In genomic region chr1:89557443-89557820, GRCh38 we compare ENCODE assay signal across 18 cellular contexts. TPM values are rescaled to one million over a fixed set of nuclear protein-coding genes. Genes with fewer than 3 reads are reported as not detected.
DNase-seq lines count a peak whose midpoint lies in the region; ATAC-seq and TF ChIP-seq lines count a peak whose summit lies in the region.
"Had no signal": no experiment of that assay in that cellular context is flagged by ENCODE, and none has a peak within 500 bp of the region (broad histone marks: within the 10 kb centered on the region; RNA-seq: fewer than 3 reads in every experiment).

No MANE protein-coding gene starts in this region.

- H3K27ac Mint-ChIP-seq in activated CD4-positive, alpha-beta memory T cell treated with anti-CD3 and anti-CD28 coated beads for 36 hours, result peak overlapping the region; percentile 34
- H3K27ac Mint-ChIP-seq in activated CD4-positive, alpha-beta memory T cell treated with anti-CD3 and anti-CD28 coated beads, Interleukin-2, amount 10 ng/mL, durations not matched to agents 7 days and 5 days, result no peak overlapping the region

- H3K9me1 ChIP-seq in IMR-90 (ENCODE audit: insufficient read depth, low read length), result no peaks in the 10 kb centered on the region

- ATAC-seq in IMR-90 (ENCODE audit: low read depth), result no peak
- ATAC-seq: A549, GM12878, K562 had no signal

- CTCF ChIA-PET in activated CD4-positive, alpha-beta memory T cell treated with anti-CD3 and anti-CD28 coated beads for 36 hours (lab: Charles Lee), result no interaction called here
- CTCF ChIA-PET in activated CD4-positive, alpha-beta memory T cell treated with anti-CD3 and anti-CD28 coated beads, Interleukin-2, amount 10 ng/mL, durations not matched to agents 7 days and 5 days (lab: Charles Lee), result interaction anchor here (0.7 kb wide), 1 partner anchor 43 kb away, joined by 3 read pairs; no protein-coding TSS in a partner anchor
- CTCF ChIA-PET in IMR-90 (lab: Yijun Ruan, JAX), result no interaction called here

- H3K4me1 ChIP-seq in IMR-90 (ENCODE audit: control insufficient read depth, insufficient read depth, low read length) (no peaks in the 10 kb centered on the region), tibial nerve (peaks cover 0 to 66% (median 33%) of the 10 kb centered on the region in 4 donors), osteoblast (ENCODE audit: insufficient read depth, low read length) (peaks cover 2% of the 10 kb centered on the region)

- no peak for DNase-seq in activated CD4-positive, alpha-beta memory T cell treated with anti-CD3 and anti-CD28 coated beads for 36 hours
- no peak for DNase-seq in activated CD4-positive, alpha-beta memory T cell treated with anti-CD3 and anti-CD28 coated beads, Interleukin-2, amount 10 ng/mL, durations not matched to agents 7 days and 5 days
- no peak for DNase-seq in IMR-90
- DNase-seq in dorsolateral prefrontal cortex, result peak in 6 of 10 donors; percentile 33 to 61 (median 47)
- no peak for DNase-seq in tibial nerve (ENCODE audit: low spot score in 2 of 2)
- DNase-seq in NCI-H446 treated with DMSO at 0.1 percent for 48 hours (lab: John Stamatoyannopoulos, UW), result no peak
- no peak for DNase-seq in osteoblast (ENCODE audit: insufficient read length, low spot score, missing footprints)
- DNase-seq: C1 segment of cervical spinal cord, DND-41, NCI-H1417, NCI-H187 treated with DMSO at 0.1 percent for 48 hours, NCI-H2171, NCI-H446, NCI-H748 treated with DMSO at 0.1 percent for 48 hours had no signal

- intact Hi-C loops in activated CD4-positive, alpha-beta memory T cell treated with anti-CD3 and anti-CD28 coated beads for 36 hours (cut with micrococcal nuclease), result no loop called here
- intact Hi-C loops in IMR-90 (cut with micrococcal nuclease) (no loop called here), dorsolateral prefrontal cortex (cut with DNase I) (no loop called here)

- no peak overlapping the region for H4K8ac ChIP-seq in IMR-90 (ENCODE audit: low read depth in 2 of 2, low read length in 2 of 2)

- no peak for TF ChIP-seq RAD21 in IMR-90 (IDR thresholded peaks at IDR 0.05; ENCODE audit: low read length)

- no peak overlapping the region for H2BK120ac ChIP-seq in IMR-90 (ENCODE audit: low read depth, low read length)

- no peak overlapping the region for H3K4me3 Mint-ChIP-seq in activated CD4-positive, alpha-beta memory T cell treated with anti-CD3 and anti-CD28 coated beads for 36 hours
- no peak overlapping the region for H3K4me3 Mint-ChIP-seq in activated CD4-positive, alpha-beta memory T cell treated with anti-CD3 and anti-CD28 coated beads, Interleukin-2, amount 10 ng/mL, durations not matched to agents 7 days and 5 days

- H2AK9ac ChIP-seq in IMR-90 (replicated peaks; ENCODE audit: low read depth, low read length, poor library complexity), result peak overlapping the region; percentile 33

- H3K4ac ChIP-seq in IMR-90 (ENCODE audit: low read depth, low read length), result no peak overlapping the region

- no peak for TF ChIP-seq POLR2A in IMR-90 (IDR thresholded peaks at IDR 0.05; ENCODE audit: low read depth, low read length)
- no peak for TF ChIP-seq POLR2A in tibial nerve (IDR thresholded peaks at IDR 0.05)

- no peaks in the 10 kb centered on the region for H3K27me3 ChIP-seq in IMR-90 (ENCODE audit: control insufficient read depth, insufficient read depth, low read length)
- H3K27me3 ChIP-seq in dorsolateral prefrontal cortex, result no peaks in the 10 kb centered on the region
- no peaks in the 10 kb centered on the region for H3K27me3 ChIP-seq in tibial nerve
- no peaks in the 10 kb centered on the region for H3K27me3 ChIP-seq in osteoblast (ENCODE audit: insufficient read depth, low read length)

- H4K5ac ChIP-seq in IMR-90 (ENCODE audit: low read depth, low read length), result no peak overlapping the region

- H3K79me1 ChIP-seq in IMR-90 (ENCODE audit: low read depth in 1 of 2, low read length in 2 of 2), result no peaks in the 10 kb centered on the region

- no peak overlapping the region for H3K23ac ChIP-seq in IMR-90 (ENCODE audit: low read depth, low read length)

- TF ChIP-seq EP300 in tibial nerve (IDR thresholded peaks at IDR 0.05), result no peak

- TF ChIP-seq CTCF in IMR-90 (conservative IDR thresholded peaks at IDR 0.05; ENCODE audit: low read depth, low read length), result no peak
- no peak for TF ChIP-seq CTCF in dorsolateral prefrontal cortex (IDR thresholded peaks at IDR 0.05 in 54 of 56, conservative IDR thresholded peaks at IDR 0.05 in 2 of 56; ENCODE audit: low read depth in 1 of 56, partially characterized antibody in 56 of 56)
- no peak for TF ChIP-seq CTCF in tibial nerve (IDR thresholded peaks at IDR 0.05)
- TF ChIP-seq CTCF in osteoblast (IDR thresholded peaks at IDR 0.05; ENCODE audit: extremely low read depth, low read depth, low read length), result no peak

- no peaks in the 10 kb centered on the region for H3K79me2 ChIP-seq in osteoblast (ENCODE audit: insufficient read depth, low read length)

- no peak overlapping the region for H3K14ac ChIP-seq in IMR-90 (replicated peaks; ENCODE audit: low read depth, low read length)

- no peak overlapping the region for H3K18ac ChIP-seq in IMR-90 (ENCODE audit: low read depth, low read length)

- H3K36me3 Mint-ChIP-seq in activated CD4-positive, alpha-beta memory T cell treated with anti-CD3 and anti-CD28 coated beads for 36 hours, result peaks cover 68% of the 10 kb centered on the region
- H3K36me3 Mint-ChIP-seq in activated CD4-positive, alpha-beta memory T cell treated with anti-CD3 and anti-CD28 coated beads, Interleukin-2, amount 10 ng/mL, durations not matched to agents 7 days and 5 days (ENCODE audit: low read depth), result peaks cover 72% of the 10 kb centered on the region

- peaks cover 55% of the 10 kb centered on the region for H3K4me1 Mint-ChIP-seq in activated CD4-positive, alpha-beta memory T cell treated with anti-CD3 and anti-CD28 coated beads for 36 hours (ENCODE audit: low read depth)
- peaks cover 28% of the 10 kb centered on the region for H3K4me1 Mint-ChIP-seq in activated CD4-positive, alpha-beta memory T cell treated with anti-CD3 and anti-CD28 coated beads, Interleukin-2, amount 10 ng/mL, durations not matched to agents 7 days and 5 days

- no peak overlapping the region for H2AK5ac ChIP-seq in IMR-90 (ENCODE audit: low read depth, low read length)

- H2BK15ac ChIP-seq in IMR-90 (ENCODE audit: low read depth, low read length), result no peak overlapping the region

- dilution Hi-C loops in IMR-90 (cut with HindIII; ENCODE audit: low sequenced_read_pairs, unreplicated experiment), result no loop called here

- H3K9ac ChIP-seq in IMR-90 (ENCODE audit: low read depth, low read length), result no peak overlapping the region
- H3K9ac ChIP-seq: GM23248 had no signal

- no peaks in the 10 kb centered on the region for H3K36me3 ChIP-seq in IMR-90 (ENCODE audit: control insufficient read depth, insufficient read depth, low read length)
- H3K36me3 ChIP-seq in tibial nerve, result no peaks in the 10 kb centered on the region
- no peaks in the 10 kb centered on the region for H3K36me3 ChIP-seq in osteoblast (ENCODE audit: insufficient read depth, low read length)

- no peaks in the 10 kb centered on the region for H3K27me3 Mint-ChIP-seq in activated CD4-positive, alpha-beta memory T cell treated with anti-CD3 and anti-CD28 coated beads for 36 hours
- H3K27me3 Mint-ChIP-seq in activated CD4-positive, alpha-beta memory T cell treated with anti-CD3 and anti-CD28 coated beads, Interleukin-2, amount 10 ng/mL, durations not matched to agents 7 days and 5 days, result no peaks in the 10 kb centered on the region

- no TSS peak for BruUV-seq in IMR-90 (replicated peaks; lab: Mats Ljungman, UMichigan)

- H4K91ac ChIP-seq in IMR-90 (ENCODE audit: insufficient read depth, low read depth, low read length), result no peak overlapping the region

- WGBS in IMR-90 (ENCODE audit: extremely low coverage in 2 of 2, insufficient read length in 1 of 2), 2 experiments, result no CpG with 5 or more reads among the region's 3 CpGs
- 69 to 84% methylated on average over 3 of the region's 3 CpGs for WGBS in tibial nerve, 2 donors

- H3K4me2 ChIP-seq in IMR-90 (ENCODE audit: low read depth, low read length) (no peak overlapping the region), osteoblast (ENCODE audit: insufficient read depth, low read length) (no peak overlapping the region)
- H3K4me2 ChIP-seq: A549 had no signal

- POLR2A ChIA-PET in activated CD4-positive, alpha-beta memory T cell treated with anti-CD3 and anti-CD28 coated beads for 36 hours (lab: Charles Lee), result interaction anchor here (0.6 to 0.8 kb wide), 2 partner anchors 17 to 320 kb away, joined by 3 read pairs; no protein-coding TSS in a partner anchor
- POLR2A ChIA-PET in activated CD4-positive, alpha-beta memory T cell treated with anti-CD3 and anti-CD28 coated beads, Interleukin-2, amount 10 ng/mL, durations not matched to agents 7 days and 5 days (lab: Charles Lee), result interaction anchor here (1.2 to 1.8 kb wide), 2 partner anchors 11 to 46 kb away, joined by 3 to 4 read pairs; no protein-coding TSS in a partner anchor
- POLR2A ChIA-PET in IMR-90 (lab: Charles Lee; ENCODE audit: unreplicated experiment), result no interaction called here

- H2BK20ac ChIP-seq in IMR-90 (ENCODE audit: low read depth, low read length), result no peak overlapping the region

- no peak overlapping the region for H2AFZ ChIP-seq in IMR-90 (replicated peaks; ENCODE audit: low read length, poor library complexity)
- H2AFZ ChIP-seq in osteoblast (ENCODE audit: low read length), result no peak overlapping the region
- H2AFZ ChIP-seq: GM23248 had no signal

- H3K56ac ChIP-seq in IMR-90 (ENCODE audit: extremely low read depth, insufficient read depth, low read length), result no peak overlapping the region

- H3K4me3 ChIP-seq in IMR-90 (ENCODE audit: insufficient read depth, low read depth, low read length), result no peak overlapping the region
- no peak overlapping the region for H3K4me3 ChIP-seq in dorsolateral prefrontal cortex
- no peak overlapping the region for H3K4me3 ChIP-seq in tibial nerve
- no peak overlapping the region for H3K4me3 ChIP-seq in osteoblast (ENCODE audit: insufficient read depth, low read length)
- H3K4me3 ChIP-seq: A549, GM12878, GM23248, K562 had no signal

- H4K20me1 ChIP-seq in IMR-90 (ENCODE audit: insufficient read depth, low read length) (no peaks in the 10 kb centered on the region), osteoblast (ENCODE audit: insufficient read depth, low read length) (no peaks in the 10 kb centered on the region)

- H3K9me3 Mint-ChIP-seq in activated CD4-positive, alpha-beta memory T cell treated with anti-CD3 and anti-CD28 coated beads for 36 hours, result peaks cover 5% of the 10 kb centered on the region
- peaks cover 14% of the 10 kb centered on the region for H3K9me3 Mint-ChIP-seq in activated CD4-positive, alpha-beta memory T cell treated with anti-CD3 and anti-CD28 coated beads, Interleukin-2, amount 10 ng/mL, durations not matched to agents 7 days and 5 days

- no peak overlapping the region for H2BK5ac ChIP-seq in IMR-90 (ENCODE audit: low read depth, low read length, poor library complexity, severe bottlenecking)

- in situ Hi-C loops in IMR-90 (cut with MboI; ENCODE audit: low sequenced_read_pairs), result no loop called here

- no peak overlapping the region for H3K27ac ChIP-seq in IMR-90 (ENCODE audit: insufficient read depth, low read length)
- H3K27ac ChIP-seq in dorsolateral prefrontal cortex, result peak overlapping the region in 53 of 59 donors; percentile 1 to 86 (median 67)
- peak overlapping the region in 3 of 4 donors; percentile 29 to 90 (median 78) for H3K27ac ChIP-seq in tibial nerve
- H3K27ac ChIP-seq in osteoblast (ENCODE audit: low read depth, low read length), result no peak overlapping the region
- H3K27ac ChIP-seq: A549, GM23248 had no signal

- no peaks in the 10 kb centered on the region for H3K9me3 ChIP-seq in IMR-90 (ENCODE audit: control insufficient read depth, insufficient read depth, low read length)
- H3K9me3 ChIP-seq in tibial nerve, result no peaks in the 10 kb centered on the region
- H3K9me3 ChIP-seq in osteoblast (ENCODE audit: low read depth, low read length), result no peaks in the 10 kb centered on the region
- H3K9me3 ChIP-seq: A549 had no signal

RNA-seq across cellular contexts. Expression of gene LRRC8B, which starts 32.8 kb away (rescaled TPM):
- total RNA-seq in activated CD4-positive, alpha-beta memory T cell treated with anti-CD3 and anti-CD28 coated beads for 36 hours, result 10 to 100 TPM; 41.1 to 42.1 TPM
- 10 to 100 TPM; 21.3 to 21.7 TPM for total RNA-seq in activated CD4-positive, alpha-beta memory T cell treated with anti-CD3 and anti-CD28 coated beads, Interleukin-2, amount 10 ng/mL, durations not matched to agents 7 days and 5 days
- total RNA-seq in IMR-90 (2012; rRNA removed) (1.4 and 1.8 TPM in 2 replicates), dorsolateral prefrontal cortex (100 to 1,000 TPM in 21 of 120 experiments, 10 to 100 TPM in 99; 38.4 to 137 (median 85.9) TPM), tibial nerve (10 to 100 TPM; 27.1 to 48.0 (median 35.1) TPM), osteoblast (1.2 and 1.4 TPM in 2 replicates)
- polyA plus RNA-seq in IMR-90 (2012; rRNA removed), result 0.44 and 0.74 TPM in 2 replicates
- polyA plus RNA-seq in IMR-90 (2012; cell fraction: cytosol; rRNA removed), result 0.10 and 0.33 TPM in 2 replicates
- polyA plus RNA-seq in IMR-90 (2012; cell fraction: nucleus; rRNA removed; ENCODE audit: low replicate concordance), result 0.21 and 0.48 TPM in 2 replicates

Comparison
In these comparisons a context has a peak if more than half of its experiments do, and no peak if none do; other contexts are left out.
1. DNase-seq: peak in dorsolateral prefrontal cortex (6 of 10); none in activated CD4-positive, alpha-beta memory T cell treated with anti-CD3 and anti-CD28 coated beads for 36 hours (single experiment), activated CD4-positive, alpha-beta memory T cell treated with anti-CD3 and anti-CD28 coated beads, Interleukin-2, amount 10 ng/mL, durations not matched to agents 7 days and 5 days (single experiment), IMR-90 (single experiment), tibial nerve (0 of 2), NCI-H446 treated with DMSO at 0.1 percent for 48 hours (single experiment) and osteoblast (single experiment).
2. H3K27ac ChIP-seq: peak in dorsolateral prefrontal cortex (53 of 59) and tibial nerve (3 of 4); none in IMR-90 (single experiment) and osteoblast (single experiment).